In genomic region chr2:197515798-197516761, GRCh38 we compare ENCODE assay signal across 8 cellular contexts. TPM values are rescaled to one million over a fixed set of nuclear protein-coding genes. Genes with fewer than 3 reads are reported as not detected.
DNase-seq lines count a peak whose midpoint lies in the region; ATAC-seq and TF ChIP-seq lines count a peak whose summit lies in the region.

Gene MOB4 (plus strand): TSS chr2:197516066. CDS start chr2:197516087, 21 bp downstream.

- DNase-seq in BJ (ENCODE audit: low read depth) (peak; percentile 68), NCI-H526 treated with DMSO at 0.1 percent for 48 hours (lab: John Stamatoyannopoulos, UW) (peak; percentile 94), coronary artery (ENCODE audit: low spot score) (peak; percentile 97), left colon (peak; percentile 96 to 97)
- peak; percentile 99 for DNase-seq in activated CD4-positive, alpha-beta T cell treated with anti-CD3 and anti-CD28 coated beads, Interleukin-2, amount 10 ng/mL, durations not matched to agents 24 days and 14 days
- DNase-seq in stimulated activated CD4-positive, alpha-beta T cell treated with anti-CD3 and anti-CD28 coated beads, Interleukin-1b, Interleukin-23, amount 100 ng/mL, for 48 hours = peak; percentile 94

- no peak for TF ChIP-seq CTCF in BJ (IDR thresholded peaks at IDR 0.05; ENCODE audit: insufficient read depth, low read depth, low read length)
- TF ChIP-seq CTCF in coronary artery (IDR thresholded peaks at IDR 0.05) = peak; percentile 20

- H3K4me3 Mint-ChIP-seq in activated CD4-positive, alpha-beta T cell treated with anti-CD3 and anti-CD28 coated beads, Interleukin-2, amount 10 ng/mL, durations not matched to agents 24 days and 14 days = peak within 1 kb of the TSS; percentile 94

- peaks cover 10% of the 10 kb centered on the region for H3K36me3 Mint-ChIP-seq in activated CD4-positive, alpha-beta T cell treated with anti-CD3 and anti-CD28 coated beads, Interleukin-2, amount 10 ng/mL, durations not matched to agents 24 days and 14 days (ENCODE audit: low read depth)

- H3K4me1 Mint-ChIP-seq in activated CD4-positive, alpha-beta T cell treated with anti-CD3 and anti-CD28 coated beads, Interleukin-2, amount 10 ng/mL, durations not matched to agents 24 days and 14 days = peaks cover 21% of the 10 kb centered on the region

- ATAC-seq in GM19324 (IDR thresholded peaks at IDR 0.05; ENCODE audit: low FRiP score, unreplicated experiment) (peak; percentile 97), HG03469 (IDR thresholded peaks at IDR 0.05; ENCODE audit: unreplicated experiment) (peak; percentile 92), left colon (peak; percentile 95)

- H3K4me3 ChIP-seq in BJ (ENCODE audit: low read depth, low read length) (peak within 1 kb of the TSS; percentile 98), coronary artery (peak within 1 kb of the TSS; percentile 98)

- POLR2A ChIA-PET in BJ (lab: Charles Lee) = interaction anchor here (1.1 kb wide), 1 partner anchor 16 kb away, joined by 4 read pairs; the partner anchor contains the start of genes HSPD1 and HSPE1

- no peaks in the 10 kb centered on the region for H3K27me3 ChIP-seq in BJ (ENCODE audit: control insufficient read depth, insufficient read depth, low read length)

- H3K36me3 ChIP-seq in BJ (ENCODE audit: control insufficient read depth, insufficient read depth, low read length) = no peaks in the 10 kb centered on the region

- H3K9me3 Mint-ChIP-seq in activated CD4-positive, alpha-beta T cell treated with anti-CD3 and anti-CD28 coated beads, Interleukin-2, amount 10 ng/mL, durations not matched to agents 24 days and 14 days = no peaks in the 10 kb centered on the region

- peak within 1 kb of the TSS; percentile 94 to 98 for H3K27ac ChIP-seq in coronary artery

- H3K27ac Mint-ChIP-seq in activated CD4-positive, alpha-beta T cell treated with anti-CD3 and anti-CD28 coated beads, Interleukin-2, amount 10 ng/mL, durations not matched to agents 24 days and 14 days = peak within 1 kb of the TSS; percentile 91

- H3K27me3 Mint-ChIP-seq in activated CD4-positive, alpha-beta T cell treated with anti-CD3 and anti-CD28 coated beads, Interleukin-2, amount 10 ng/mL, durations not matched to agents 24 days and 14 days = no peaks in the 10 kb centered on the region

- intact Hi-C loops in activated CD4-positive, alpha-beta T cell treated with anti-CD3 and anti-CD28 coated beads, Interleukin-2, amount 10 ng/mL, durations not matched to agents 24 days and 14 days (cut with micrococcal nuclease) = loop anchor here (1.0 to 10.0 kb wide), 6 partner anchors 16 to 259 kb away; partner anchors contain the start of genes COQ10B, HSPE1, MARS2 and SF3B1
- intact Hi-C loops in left colon (cut with DNase I, micrococcal nuclease) = no loop called here

- CTCF ChIA-PET in BJ (lab: Yijun Ruan, JAX) = no interaction called here

RNA-seq across cellular contexts. Expression of gene MOB4, which starts in this region (rescaled TPM):
- polyA plus RNA-seq in BJ (2011; rRNA removed) = 20.3 and 30.5 TPM in 2 replicates
- 8.0 and 11.6 TPM in 2 replicates for polyA minus RNA-seq in BJ (2011; rRNA and poly(A)+ RNA removed)
- total RNA-seq in activated CD4-positive, alpha-beta T cell treated with anti-CD3 and anti-CD28 coated beads, Interleukin-2, amount 10 ng/mL, durations not matched to agents 24 days and 14 days = 19.2 and 22.6 TPM in 2 replicates
- 10 to 100 TPM; 25.8 to 26.1 TPM for total RNA-seq in left colon

Comparison
In these comparisons a context has a peak if more than half of its experiments do, and no peak if none do; other contexts are left out.
1. Peak in every context shown above with its lines: DNase-seq, ATAC-seq, H3K4me3 ChIP-seq and H3K27ac ChIP-seq.